Comparison of ENCODE assay signal across 8 cellular contexts in the genomic region with DNA sequence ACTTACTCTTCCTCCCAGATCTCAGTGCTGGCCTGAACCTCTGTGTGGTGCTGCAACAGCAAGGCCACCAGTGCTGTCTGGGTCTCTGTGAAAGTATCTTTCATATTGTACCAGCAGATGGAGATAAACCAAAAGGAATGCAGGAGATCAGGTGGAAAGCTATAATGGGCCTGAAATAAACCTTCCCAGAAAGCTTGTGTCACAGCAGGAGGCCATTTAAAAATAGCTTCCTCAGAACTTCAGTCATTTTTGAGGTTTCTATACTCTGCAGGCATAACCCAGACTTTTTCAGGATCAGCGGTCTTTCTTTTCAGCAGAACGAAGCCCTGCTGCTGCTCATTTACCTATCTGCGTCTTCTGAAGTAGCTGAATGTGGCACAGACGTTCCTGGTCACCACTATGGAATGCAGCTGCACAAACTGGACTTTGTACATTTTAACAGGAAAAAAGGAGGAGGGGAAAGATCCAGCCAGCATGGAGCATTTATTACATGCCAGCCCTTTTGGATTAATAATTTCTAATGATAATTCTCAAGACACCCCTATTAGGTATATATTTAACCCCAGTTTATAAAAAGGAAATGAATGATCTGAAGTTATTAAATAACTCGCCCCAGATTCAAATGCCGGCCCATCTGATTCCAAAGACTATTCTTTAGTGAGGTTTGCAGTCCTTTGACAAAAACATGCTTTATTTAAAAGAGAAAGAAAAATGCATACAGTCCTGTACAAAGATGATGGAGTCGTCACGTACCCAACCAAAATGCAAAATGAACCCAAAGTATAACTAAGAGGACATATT.
DNase-seq lines count a peak whose midpoint lies in the region; ATAC-seq and TF ChIP-seq lines count a peak whose summit lies in the region.

No MANE protein-coding gene starts in this region.

- 0 out of 2 replicates have a peak overlapping the region, but pooled peaks have one; percentile 24 for H2AFZ ChIP-seq in GM23248

- peak; percentile 72 for ATAC-seq in foreskin keratinocyte
- peak; percentile 62 for ATAC-seq in omental fat pad (ENCODE audit: low FRiP score)

- H3K9me3 ChIP-seq in GM23248 (ENCODE audit: low read depth) = no peaks in the 10 kb centered on the region

- H3F3A ChIP-seq in GM23248 (ENCODE audit: insufficient read depth) = peaks cover 31% of the 10 kb centered on the region

- peak overlapping the region; percentile 39 for H3K4me2 ChIP-seq in GM23248 (ENCODE audit: unreplicated experiment)

- H3K9ac ChIP-seq in GM23248 = peak overlapping the region; percentile 54

- TF ChIP-seq CTCF in VCaP (conservative IDR thresholded peaks at IDR 0.05) = peak; percentile 75
- TF ChIP-seq CTCF in foreskin keratinocyte (conservative IDR thresholded peaks at IDR 0.05) = peak; percentile 87
- TF ChIP-seq CTCF in omental fat pad (IDR thresholded peaks at IDR 0.05) = no peak

- 0 out of 2 replicates have a peak, but pooled peaks cover 13% of the 10 kb centered on the region for H3K36me3 ChIP-seq in GM23248 (ENCODE audit: low read depth)

- H4K20me1 ChIP-seq in GM23248 (ENCODE audit: insufficient read depth) = no peaks in the 10 kb centered on the region

- H3K4me3 ChIP-seq in GM23248 = peak overlapping the region; percentile 26; the same call in 1 of the 2 replicates

- H3K4me1 ChIP-seq in GM23248 (ENCODE audit: insufficient read depth) = peaks cover 22% of the 10 kb centered on the region
- peaks cover 8% of the 10 kb centered on the region for H3K4me1 ChIP-seq in foreskin keratinocyte

- H3K27ac ChIP-seq in GM23248 (peak overlapping the region; percentile 80), VCaP (no peak overlapping the region), foreskin keratinocyte (no peak overlapping the region)

- in situ Hi-C loops in GM23248 (cut with MboI) = loop anchor here (5.0 to 10.0 kb wide), 2 partner anchors 386 to 484 kb away; no protein-coding TSS in a partner anchor

- no peaks in the 10 kb centered on the region for H3K79me2 ChIP-seq in GM23248 (ENCODE audit: insufficient read depth)

- H3K9me2 ChIP-seq in GM23248 (ENCODE audit: insufficient read depth) = no peaks in the 10 kb centered on the region

- 64 to 68% methylated on average over 8 of the region's 8 CpGs for WGBS in GM23248 (ENCODE audit: low coverage in 1 of 2, low lambda C conversion rate in 2 of 2, missing lambda C conversion rate in 2 of 2), 2 experiments

- H3K27me3 ChIP-seq in GM23248 (replicated peaks; ENCODE audit: insufficient read depth) (no peaks in the 10 kb centered on the region), foreskin keratinocyte (no peaks in the 10 kb centered on the region)

- DNase-seq in SKM-1 treated with dmso at 0.1 percent for 144 hours (lab: John Stamatoyannopoulos, UW; ENCODE audit: unreplicated experiment) (peak; percentile 44), SKM-1 (lab: John Stamatoyannopoulos, UW; ENCODE audit: unreplicated experiment) (no peak), GM23248 (peak; percentile 84), NCI-H1048 (lab: John Stamatoyannopoulos, UW) (peak; percentile 27), foreskin keratinocyte (peak in 1 of 2 donors; percentile 78), omental fat pad (ENCODE audit: low spot score) (no peak), NCI-H2029 treated with DMSO at 0.1 percent for 48 hours (lab: John Stamatoyannopoulos, UW) (no peak)

Comparison
In these comparisons a context has a peak if more than half of its experiments do, and no peak if none do; other contexts are left out.
1. DNase-seq: peak in SKM-1 treated with dmso at 0.1 percent for 144 hours (single experiment), GM23248 (single experiment) and NCI-H1048 (single experiment); none in SKM-1 (single experiment), omental fat pad (single experiment) and NCI-H2029 treated with DMSO at 0.1 percent for 48 hours (single experiment).
2. CTCF ChIP-seq: peak in VCaP (single experiment) and foreskin keratinocyte (single experiment); none in omental fat pad (0 of 3).